In genomic region chr7:112789824-112790650, GRCh38 we compare ENCODE assay signal across 8 cellular contexts. TPM values are rescaled to one million over a fixed set of nuclear protein-coding genes. Genes with fewer than 3 reads are reported as not detected.
A peak's percentile ranks its signal among the peaks of the same experiment; 100 is the strongest.
DNase-seq lines count a peak whose midpoint lies in the region; ATAC-seq and TF ChIP-seq lines count a peak whose summit lies in the region.

TMEM168 (minus strand) TSS chr7:112790393; CDS start chr7:112784825, 5,568 bp downstream.

- H3K27me3 Mint-ChIP-seq in activated B cell treated with CpG ODN at 0.5 μM for 24 hours (no peaks in the 10 kb centered on the region), immature natural killer cell (ENCODE audit: low read depth in 3 of 3) (peaks cover 8 to 16% (median 14%) of the 10 kb centered on the region in 3 donors)

- H3K9me3 Mint-ChIP-seq in activated B cell treated with CpG ODN at 0.5 μM for 24 hours: no peaks in the 10 kb centered on the region
- no peaks in the 10 kb centered on the region for H3K9me3 Mint-ChIP-seq in immature natural killer cell

- in situ Hi-C loops in ACHN (cut with HindIII; ENCODE audit: low pct_ligation_motif_present, low pct_unique_long_range_greater_than_20kb, low sequenced_read_pairs): no loop called here

- TF ChIP-seq CTCF in activated B cell treated with CpG ODN at 0.5 μM for 24 hours (IDR thresholded peaks at IDR 0.05) (no peak), cardiac fibroblast (IDR thresholded peaks at IDR 0.05; ENCODE audit: low read depth, low read length) (no peak)

- CTCF ChIA-PET in activated B cell treated with CpG ODN at 0.5 μM for 24 hours (lab: Charles Lee): no interaction called here

- H3K4me1 Mint-ChIP-seq in activated B cell treated with CpG ODN at 0.5 μM for 24 hours (peaks cover 27% of the 10 kb centered on the region), immature natural killer cell (peaks cover 43 to 46% of the 10 kb centered on the region in 2 donors)

- H3K36me3 Mint-ChIP-seq in activated B cell treated with CpG ODN at 0.5 μM for 24 hours (ENCODE audit: low read depth) (peaks cover 14% of the 10 kb centered on the region), immature natural killer cell (no peaks in the 10 kb centered on the region)

- peak within 1 kb of the TSS; percentile 94 for H3K27ac Mint-ChIP-seq in activated B cell treated with CpG ODN at 0.5 μM for 24 hours
- H3K27ac Mint-ChIP-seq in immature natural killer cell: peak within 1 kb of the TSS; percentile 81 to 92 (median 86)

- H3K4me3 Mint-ChIP-seq in activated B cell treated with CpG ODN at 0.5 μM for 24 hours (peak within 1 kb of the TSS; percentile 91), immature natural killer cell (peak within 1 kb of the TSS; percentile 86 to 95 (median 93))

- peak; percentile 84 for ATAC-seq in GM18867 (IDR thresholded peaks at IDR 0.05; ENCODE audit: unreplicated experiment)
- peak; percentile 72 for ATAC-seq in HG03103 (IDR thresholded peaks at IDR 0.05; ENCODE audit: low read depth, unreplicated experiment)
- ATAC-seq in activated B cell treated with CpG ODN at 0.5 μM for 24 hours (ENCODE audit: low read depth): peak; percentile 83

- DNase-seq in ACHN: peak; percentile 85
- peak; percentile 89 for DNase-seq in NCI-H2227 (lab: John Stamatoyannopoulos, UW; ENCODE audit: unreplicated experiment)
- DNase-seq in activated B cell treated with CpG ODN at 0.5 μM for 24 hours: peak; percentile 81
- DNase-seq in cardiac fibroblast (ENCODE audit: low read depth in 2 of 2): peak; percentile 83 to 85
- DNase-seq in immature natural killer cell: peak; percentile 82
- peak; percentile 43 for DNase-seq in smooth muscle cell of the brain vasculature (ENCODE audit: low read depth, low spot score)

- intact Hi-C loops in activated B cell treated with CpG ODN at 0.5 μM for 24 hours (cut with micrococcal nuclease): loop anchor here (1.0 to 10.0 kb wide), 10 partner anchors 79 to 1708 kb away; partner anchors contain the start of genes DOCK4, IFRD1, IMMP2L and SMIM30

- H3K4me3 ChIP-seq in cardiac fibroblast (replicated peaks in 1 of 2; ENCODE audit: low read depth in 2 of 2, low read length in 2 of 2): peak within 1 kb of the TSS; percentile 75 to 87

- POLR2A ChIA-PET in activated B cell treated with CpG ODN at 0.5 μM for 24 hours (lab: Charles Lee): interaction anchor here (0.5 to 2.6 kb wide), 9 partner anchors 9 to 339 kb away, joined by 3 to 17 read pairs (median 6); partner anchors contain the start of gene IFRD1

RNA-seq across cellular contexts. Expression of gene TMEM168, which starts in this region (rescaled TPM):
- 22.1 and 24.2 TPM in 2 replicates for total RNA-seq in activated B cell treated with CpG ODN at 0.5 μM for 24 hours
- 1 to 10 TPM; 2.2 to 5.1 (median 3.0) TPM for polyA plus RNA-seq in immature natural killer cell

Comparison
In these comparisons a context has a peak if more than half of its experiments do, and no peak if none do; other contexts are left out.
1. Peak in every context shown above with its lines: DNase-seq, ATAC-seq and H3K4me3 ChIP-seq.